ENCODE assay signal across 8 cellular contexts in genomic region chr17:67520282-67520906, GRCh38.
A peak's percentile ranks its signal among the peaks of the same experiment; 100 is the strongest.
DNase-seq lines count a peak whose midpoint lies in the region; ATAC-seq and TF ChIP-seq lines count a peak whose summit lies in the region.

No MANE protein-coding gene starts in this region.

- H3K36me3 Mint-ChIP-seq in CD8-positive, alpha-beta T cell, result peaks cover 24% of the 10 kb centered on the region
- H3K36me3 Mint-ChIP-seq in activated T-helper 1 cell treated with anti-CD3 and anti-CD28 coated beads, Interleukin-12 subunit alpha, Interleukin-12 subunit beta, Interleukin-2, Interleukin-4 antibody, amounts not matched to agents 30 ng/mL and 10 ng/mL and 1 ng/mL, durations not matched to agents 14 hours and 24 hours and 36 hours (ENCODE audit: low read depth), result peaks cover 2% of the 10 kb centered on the region

- ATAC-seq in CD8-positive, alpha-beta T cell, result peak; percentile 36
- ATAC-seq in HG03135 (IDR thresholded peaks at IDR 0.05; ENCODE audit: unreplicated experiment) (no peak), esophagus mucosa (no peak)

- CTCF ChIA-PET in CD8-positive, alpha-beta T cell (lab: Charles Lee), result interaction anchor here (1.5 kb wide), 1 partner anchor 45 kb away, joined by 4 read pairs; no protein-coding TSS in a partner anchor

- TF ChIP-seq CTCF in CD8-positive, alpha-beta T cell (IDR thresholded peaks at IDR 0.05), result no peak
- TF ChIP-seq CTCF in choroid plexus epithelial cell (conservative IDR thresholded peaks at IDR 0.05; ENCODE audit: low read depth, low read length), result no peak
- no peak for TF ChIP-seq CTCF in neutrophil (IDR thresholded peaks at IDR 0.05)

- POLR2A ChIA-PET in CD8-positive, alpha-beta T cell (lab: Charles Lee), result interaction anchor here (0.6 to 0.9 kb wide), 3 partner anchors 30 to 319 kb away, joined by 3 to 5 read pairs (median 4); no protein-coding TSS in a partner anchor

- H3K36me3 ChIP-seq in CD8-positive, alpha-beta T cell (ENCODE audit: insufficient read depth, low read length), result no peaks in the 10 kb centered on the region
- no peaks in the 10 kb centered on the region for H3K36me3 ChIP-seq in neutrophil

- peaks cover 71% of the 10 kb centered on the region for H3K4me1 Mint-ChIP-seq in CD8-positive, alpha-beta T cell (ENCODE audit: low read depth)
- peaks cover 20% of the 10 kb centered on the region for H3K4me1 Mint-ChIP-seq in activated T-helper 1 cell treated with anti-CD3 and anti-CD28 coated beads, Interleukin-12 subunit alpha, Interleukin-12 subunit beta, Interleukin-2, Interleukin-4 antibody, amounts not matched to agents 30 ng/mL and 10 ng/mL and 1 ng/mL, durations not matched to agents 14 hours and 24 hours and 36 hours (ENCODE audit: low read depth)

- H3K4me1 ChIP-seq in CD8-positive, alpha-beta T cell (ENCODE audit: insufficient read depth, low read length), result peaks cover 17% of the 10 kb centered on the region
- H3K4me1 ChIP-seq in neutrophil (ENCODE audit: control insufficient read depth in 1 of 2, insufficient read depth in 1 of 2, low read depth in 1 of 2, low read length in 1 of 2), result peaks cover 12 to 24% of the 10 kb centered on the region in 2 experiments

- H3K27ac Mint-ChIP-seq in CD8-positive, alpha-beta T cell, result peak overlapping the region; percentile 88
- no peak overlapping the region for H3K27ac Mint-ChIP-seq in activated T-helper 1 cell treated with anti-CD3 and anti-CD28 coated beads, Interleukin-12 subunit alpha, Interleukin-12 subunit beta, Interleukin-2, Interleukin-4 antibody, amounts not matched to agents 30 ng/mL and 10 ng/mL and 1 ng/mL, durations not matched to agents 14 hours and 24 hours and 36 hours

- peaks cover 4% of the 10 kb centered on the region for H3K9me3 Mint-ChIP-seq in CD8-positive, alpha-beta T cell
- no peaks in the 10 kb centered on the region for H3K9me3 Mint-ChIP-seq in activated T-helper 1 cell treated with anti-CD3 and anti-CD28 coated beads, Interleukin-12 subunit alpha, Interleukin-12 subunit beta, Interleukin-2, Interleukin-4 antibody, amounts not matched to agents 30 ng/mL and 10 ng/mL and 1 ng/mL, durations not matched to agents 14 hours and 24 hours and 36 hours

- H3K27me3 ChIP-seq in CD8-positive, alpha-beta T cell (ENCODE audit: insufficient read depth, low read length), result no peaks in the 10 kb centered on the region
- no peaks in the 10 kb centered on the region for H3K27me3 ChIP-seq in neutrophil

- peak overlapping the region; percentile 40 for H3K4me3 Mint-ChIP-seq in CD8-positive, alpha-beta T cell
- no peak overlapping the region for H3K4me3 Mint-ChIP-seq in activated T-helper 1 cell treated with anti-CD3 and anti-CD28 coated beads, Interleukin-12 subunit alpha, Interleukin-12 subunit beta, Interleukin-2, Interleukin-4 antibody, amounts not matched to agents 30 ng/mL and 10 ng/mL and 1 ng/mL, durations not matched to agents 14 hours and 24 hours and 36 hours

- no peak overlapping the region for H3K4me3 ChIP-seq in CD8-positive, alpha-beta T cell (ENCODE audit: low read depth, low read length)
- no peak overlapping the region for H3K4me3 ChIP-seq in choroid plexus epithelial cell (ENCODE audit: low read depth, low read length)
- H3K4me3 ChIP-seq in neutrophil (ENCODE audit: low read depth in 1 of 2, low read length in 1 of 2), result peak overlapping the region in 1 of 2 experiments; percentile 14

- H3K27ac ChIP-seq in CD8-positive, alpha-beta T cell (ENCODE audit: low read depth, low read length), result no peak overlapping the region
- peak overlapping the region; percentile 39 for H3K27ac ChIP-seq in neutrophil

- intact Hi-C loops in CD8-positive, alpha-beta T cell (cut with DNase I, micrococcal nuclease), result loop anchor here in 1 of 2 experiments (10.0 kb wide), 1 partner anchor 146 kb away; the partner anchor contains the start of gene PITPNC1
- intact Hi-C loops in activated T-helper 1 cell treated with anti-CD3 and anti-CD28 coated beads, Interleukin-12 subunit alpha, Interleukin-12 subunit beta, Interleukin-2, Interleukin-4 antibody, amounts not matched to agents 30 ng/mL and 10 ng/mL and 1 ng/mL, durations not matched to agents 14 hours and 24 hours and 36 hours (cut with micrococcal nuclease), result no loop called here

- no peaks in the 10 kb centered on the region for H3K9me3 ChIP-seq in CD8-positive, alpha-beta T cell (ENCODE audit: low read length)
- no peaks in the 10 kb centered on the region for H3K9me3 ChIP-seq in neutrophil

- DNase-seq in CD8-positive, alpha-beta T cell, result no peak
- DNase-seq in Kasumi-1 (lab: John Stamatoyannopoulos, UW) (peak; percentile 79 to 85), choroid plexus epithelial cell (ENCODE audit: low read depth) (peak; percentile 16), NCI-H2171 treated with DMSO at 0.1 percent for 48 hours (lab: John Stamatoyannopoulos, UW) (no peak)
- DNase-seq in activated T-helper 1 cell treated with anti-CD3 and anti-CD28 coated beads, Interleukin-12 subunit alpha, Interleukin-12 subunit beta, Interleukin-2, Interleukin-4 antibody, amounts not matched to agents 30 ng/mL and 10 ng/mL and 1 ng/mL, durations not matched to agents 14 hours and 24 hours and 36 hours (ENCODE audit: low spot score), result no peak

- H3K27me3 Mint-ChIP-seq in CD8-positive, alpha-beta T cell (ENCODE audit: low read depth), result no peaks in the 10 kb centered on the region
- no peaks in the 10 kb centered on the region for H3K27me3 Mint-ChIP-seq in activated T-helper 1 cell treated with anti-CD3 and anti-CD28 coated beads, Interleukin-12 subunit alpha, Interleukin-12 subunit beta, Interleukin-2, Interleukin-4 antibody, amounts not matched to agents 30 ng/mL and 10 ng/mL and 1 ng/mL, durations not matched to agents 14 hours and 24 hours and 36 hours (ENCODE audit: insufficient read depth)

Comparison
In these comparisons a context has a peak if more than half of its experiments do, and no peak if none do; other contexts are left out.
1. DNase-seq: peak in Kasumi-1 (2 of 2) and choroid plexus epithelial cell (single experiment); none in CD8-positive, alpha-beta T cell (0 of 7), NCI-H2171 treated with DMSO at 0.1 percent for 48 hours (single experiment) and activated T-helper 1 cell treated with anti-CD3 and anti-CD28 coated beads, Interleukin-12 subunit alpha, Interleukin-12 subunit beta, Interleukin-2, Interleukin-4 antibody, amounts not matched to agents 30 ng/mL and 10 ng/mL and 1 ng/mL, durations not matched to agents 14 hours and 24 hours and 36 hours (single experiment).